In genomic region chr4:24279911-24280375, GRCh38 we compare ENCODE assay signal across 22 cellular contexts.
A peak's percentile ranks its signal among the peaks of the same experiment; 100 is the strongest.
DNase-seq lines count a peak whose midpoint lies in the region; ATAC-seq and TF ChIP-seq lines count a peak whose summit lies in the region.
"Had no signal": no experiment of that assay in that cellular context is flagged by ENCODE, and none has a peak within 500 bp of the region (broad histone marks: within the 10 kb centered on the region; RNA-seq: fewer than 3 reads in every experiment).

No MANE protein-coding gene starts in this region.

- peaks cover 0 to 30% (median 17%) of the 10 kb centered on the region in 5 donors for H3K27me3 Mint-ChIP-seq in naive thymus-derived CD4-positive, alpha-beta T cell

- no peak for TF ChIP-seq EP300 in tibial nerve (IDR thresholded peaks at IDR 0.05)

- no peak overlapping the region for H3K4me3 Mint-ChIP-seq in naive thymus-derived CD4-positive, alpha-beta T cell

- H3K36me3 ChIP-seq in spleen, result no peaks in the 10 kb centered on the region
- no peaks in the 10 kb centered on the region for H3K36me3 ChIP-seq in naive thymus-derived CD4-positive, alpha-beta T cell (ENCODE audit: control insufficient read depth in 2 of 3, insufficient read depth in 3 of 3, low read length in 3 of 3)
- H3K36me3 ChIP-seq in tibial nerve, result no peaks in the 10 kb centered on the region

- TF ChIP-seq CTCF in spleen (IDR thresholded peaks at IDR 0.05 in 8 of 11, conservative IDR thresholded peaks at IDR 0.05 in 3 of 11) (no peak), tibial nerve (IDR thresholded peaks at IDR 0.05) (no peak)

- no peaks in the 10 kb centered on the region for H3K9me3 ChIP-seq in spleen
- H3K9me3 ChIP-seq in naive thymus-derived CD4-positive, alpha-beta T cell (ENCODE audit: control insufficient read depth in 2 of 3, low read length in 3 of 3), result no peaks in the 10 kb centered on the region
- no peaks in the 10 kb centered on the region for H3K9me3 ChIP-seq in tibial nerve

- H3K4me1 ChIP-seq in spleen, result no peaks in the 10 kb centered on the region
- no peaks in the 10 kb centered on the region for H3K4me1 ChIP-seq in naive thymus-derived CD4-positive, alpha-beta T cell (ENCODE audit: control insufficient read depth in 2 of 2, insufficient read depth in 2 of 2, low read length in 2 of 2)
- H3K4me1 ChIP-seq in tibial nerve, result no peaks in the 10 kb centered on the region

- no peak overlapping the region for H3K27ac Mint-ChIP-seq in naive thymus-derived CD4-positive, alpha-beta T cell

- WGBS in spleen, 5 donors, result 76 to 82% (median 79%) methylated on average over 9 of the region's 9 CpGs
- WGBS in tibial nerve, 2 donors, result 66 to 75% methylated on average over 9 of the region's 9 CpGs

- H3K4me1 Mint-ChIP-seq in naive thymus-derived CD4-positive, alpha-beta T cell, result peaks cover 0 to 2% (median 0%) of the 10 kb centered on the region in 7 donors

- peaks cover 0 to 15% (median 0%) of the 10 kb centered on the region in 11 donors for H3K9me3 Mint-ChIP-seq in naive thymus-derived CD4-positive, alpha-beta T cell

- no peak overlapping the region for H3K4me3 ChIP-seq in spleen
- H3K4me3 ChIP-seq in naive thymus-derived CD4-positive, alpha-beta T cell (ENCODE audit: low read length), result no peak overlapping the region
- H3K4me3 ChIP-seq in tibial nerve, result no peak overlapping the region
- H3K4me3 ChIP-seq: GM23248 had no signal

- H3K36me3 Mint-ChIP-seq in naive thymus-derived CD4-positive, alpha-beta T cell, result peaks cover 0 to 4% (median 0%) of the 10 kb centered on the region in 5 donors

- CTCF ChIA-PET in naive thymus-derived CD4-positive, alpha-beta T cell (lab: Charles Lee), result no interaction called here

- H3K27me3 ChIP-seq in spleen (replicated peaks in 1 of 7) (no peaks in the 10 kb centered on the region), tibial nerve (no peaks in the 10 kb centered on the region)
- no peaks in the 10 kb centered on the region for H3K27me3 ChIP-seq in naive thymus-derived CD4-positive, alpha-beta T cell (ENCODE audit: control insufficient read depth in 2 of 2, insufficient read depth in 2 of 2, low read length in 2 of 2)

- POLR2A ChIA-PET in naive thymus-derived CD4-positive, alpha-beta T cell (lab: Charles Lee), result no interaction called here

- ATAC-seq in Right ventricle myocardium inferior (peak; percentile 38), left cardiac atrium (peak; percentile 48 to 84)
- no peak for ATAC-seq in naive thymus-derived CD4-positive, alpha-beta T cell
- ATAC-seq: HCT116 had no signal

- DNase-seq in Right ventricle myocardium inferior (ENCODE audit: missing footprints) (no peak), cardiac septum (ENCODE audit: low spot score) (no peak), left cardiac atrium (peak; percentile 26), mucosa of gallbladder (ENCODE audit: low spot score) (peak; percentile 22), spleen (no peak), NCI-H446 treated with DMSO at 0.1 percent for 48 hours (lab: John Stamatoyannopoulos, UW) (no peak), tibial nerve (ENCODE audit: low spot score in 2 of 2) (no peak)
- DNase-seq in naive thymus-derived CD4-positive, alpha-beta T cell, result no peak
- DNase-seq: AML-193, DMS79, GM23248, Kasumi-1, MM.1S, NCI-H1092, NCI-H146, NCI-H2029 treated with DMSO at 0.1 percent for 48 hours, NCI-H2171 treated with DMSO at 0.1 percent for 48 hours, NCI-H510A, NCI-H774 had no signal

- intact Hi-C loops in Right ventricle myocardium inferior (cut with DNase I), result no loop called here
- intact Hi-C loops in cardiac septum (cut with DNase I), result no loop called here
- intact Hi-C loops in left cardiac atrium (cut with DNase I), result no loop called here
- intact Hi-C loops in spleen (cut with DNase I; ENCODE audit: low total_unique reads), result no loop called here
- intact Hi-C loops in naive thymus-derived CD4-positive, alpha-beta T cell (cut with micrococcal nuclease), result no loop called here

- no peak for TF ChIP-seq POLR2A in spleen (IDR thresholded peaks at IDR 0.05)
- no peak for TF ChIP-seq POLR2A in tibial nerve (IDR thresholded peaks at IDR 0.05)

- H3K27ac ChIP-seq in spleen, result no peak overlapping the region
- H3K27ac ChIP-seq in naive thymus-derived CD4-positive, alpha-beta T cell (ENCODE audit: low read depth, low read length), result no peak overlapping the region
- no peak overlapping the region for H3K27ac ChIP-seq in tibial nerve
- H3K27ac ChIP-seq: 22Rv1, C4-2B, GM23248 had no signal

Comparison
In these comparisons a context has a peak if more than half of its experiments do, and no peak if none do; other contexts are left out.
1. DNase-seq: peak in left cardiac atrium (single experiment) and mucosa of gallbladder (single experiment); none in Right ventricle myocardium inferior (single experiment), cardiac septum (single experiment), spleen (single experiment), naive thymus-derived CD4-positive, alpha-beta T cell (0 of 9), NCI-H446 treated with DMSO at 0.1 percent for 48 hours (single experiment) and tibial nerve (0 of 2).